1 cellular context compared by ENCODE assay signal in genomic region chr22:28800308-28801041, GRCh38.
TF ChIP-seq lines count a peak whose summit lies in the region.

Gene XBP1, minus strand, starts transcription at chr22:28800569.

TF ChIP-seq in HCT116, 20 proteins besides CTCF, POLR2A, EP300 and RAD21 (continued from another document):
- TF ChIP-seq ATF3 (IDR thresholded peaks at IDR 0.05) (no peak), JUND (IDR thresholded peaks at IDR 0.05) (no peak)
